In genomic region chr12:52029686-52030085, GRCh38 we compare ENCODE assay signal across 9 cellular contexts. TPM values are rescaled to one million over a fixed set of nuclear protein-coding genes. Genes with fewer than 3 reads are reported as not detected.
DNase-seq lines count a peak whose midpoint lies in the region; ATAC-seq, FAIRE-seq and TF ChIP-seq lines count a peak whose summit lies in the region.
"Had no signal": no experiment of that assay in that cellular context is flagged by ENCODE, and none has a peak within 500 bp of the region (broad histone marks: within the 10 kb centered on the region; RNA-seq: fewer than 3 reads in every experiment).

No MANE protein-coding gene starts in this region.

- in situ Hi-C loops in HepG2 (cut with HindIII; ENCODE audit: extremely low pct_ligation_motif_present, low pct_unique_long_range_greater_than_20kb) = loop anchor here (5.0 kb wide), 2 partner anchors 53 to 93 kb away; no protein-coding TSS in a partner anchor

- no peak overlapping the region for H3K4me2 ChIP-seq in HepG2 (ENCODE audit: low read depth, low read length)

- no peak overlapping the region for H2AFZ ChIP-seq in HepG2 (ENCODE audit: low read length)

- TF ChIP-seq RAD21 in HepG2 (CRISPR knock-in tag; IDR thresholded peaks at IDR 0.05) = no peak

- TF ChIP-seq EP300 in HepG2 (IDR thresholded peaks at IDR 0.05; ENCODE audit: low read depth in 2 of 2, low read length in 2 of 2) (no peak), HepG2 (CRISPR knock-in tag; IDR thresholded peaks at IDR 0.05; ENCODE audit: borderline replicate concordance) (no peak)

- BruUV-seq in HepG2 (replicated peaks; lab: Mats Ljungman, UMichigan) = no TSS peak

- ATAC-seq in HepG2 = no peak
- ATAC-seq in right lobe of liver = no peak

- DNase-seq in HepG2 (ENCODE audit: low spot score) (no peak), right lobe of liver (no peak), NCI-H82 treated with DMSO at 0.1 percent for 48 hours (lab: John Stamatoyannopoulos, UW; ENCODE audit: unreplicated experiment) (peak; percentile 62), glomerular visceral epithelial cell (ENCODE audit: extremely low spot score) (peak; percentile 31), RWPE1 (ENCODE audit: low spot score) (no peak), foreskin melanocyte (no peak), HK-2 (ENCODE audit: unreplicated experiment) (no peak)
- DNase-seq in activated naive CD4-positive, alpha-beta T cell (lab: John Stamatoyannopoulos, UW) = no peak
- DNase-seq: stimulated activated CD4-positive, alpha-beta T cell treated with anti-CD3 and anti-CD28 coated beads, Interleukin-2, amount 100 ng/mL, for 48 hours had no signal

- H3K9me3 ChIP-seq in HepG2 (ENCODE audit: low read length) (no peaks in the 10 kb centered on the region), right lobe of liver (no peaks in the 10 kb centered on the region)

- no peak overlapping the region for H3K27ac ChIP-seq in HepG2 (ENCODE audit: extremely low read length, insufficient read depth, low read length)
- no peak overlapping the region for H3K27ac ChIP-seq in right lobe of liver
- no peak overlapping the region for H3K27ac ChIP-seq in RWPE1

- no peak for TF ChIP-seq POLR2A in HepG2 (IDR thresholded peaks at IDR 0.05; ENCODE audit: insufficient read depth in 1 of 2, low read depth in 2 of 2, low read length in 2 of 2)
- TF ChIP-seq POLR2A in right lobe of liver (IDR thresholded peaks at IDR 0.05) = no peak

- no peaks in the 10 kb centered on the region for H4K20me1 ChIP-seq in HepG2 (ENCODE audit: insufficient read depth, low read length)

- H3K4me3 ChIP-seq in HepG2 (replicated peaks in 1 of 3; ENCODE audit: insufficient read depth in 1 of 3, low read depth in 2 of 3, low read length in 3 of 3) (no peak overlapping the region), right lobe of liver (no peak overlapping the region)

- 71% methylated on average over 1 of the region's 4 CpGs for WGBS in HepG2 (ENCODE audit: low lambda C conversion rate)
- WGBS in right lobe of liver (ENCODE audit: insufficient coverage, low coverage, low lambda C conversion rate, missing lambda C conversion rate) = 66% methylated on average over 4 of the region's 4 CpGs

- intact Hi-C loops in HepG2 (cut with micrococcal nuclease; ENCODE audit: unreplicated experiment) (no loop called here), right lobe of liver (cut with DNase I) (loop anchor here (5.0 kb wide), 2 partner anchors 48 to 53 kb away; partner anchors contain the start of gene SMIM41 (in 1 of the 2))

- H3K79me2 ChIP-seq in HepG2 (ENCODE audit: insufficient read depth, low read length) = no peaks in the 10 kb centered on the region

- no peak for TF ChIP-seq CTCF in HepG2 (CRISPR knock-in tag; IDR thresholded peaks at IDR 0.05)
- no peak for TF ChIP-seq CTCF in right lobe of liver (IDR thresholded peaks at IDR 0.05)
- no peak for TF ChIP-seq CTCF in RWPE1 (conservative IDR thresholded peaks at IDR 0.05; ENCODE audit: low read depth)

- no peak for FAIRE-seq in HepG2 (lab: Jason Lieb, UNC)

- H3K4me1 ChIP-seq in HepG2 (ENCODE audit: insufficient read depth, low read length) (peaks cover 37% of the 10 kb centered on the region), right lobe of liver (peaks cover 0 to 21% (median 0%) of the 10 kb centered on the region in 4 donors)

- H3K36me3 ChIP-seq in HepG2 (replicated peaks in 1 of 2; ENCODE audit: control insufficient read depth in 1 of 2, insufficient read depth in 2 of 2, low read length in 2 of 2) = no peaks in the 10 kb centered on the region
- no peaks in the 10 kb centered on the region for H3K36me3 ChIP-seq in right lobe of liver

- POLR2A ChIA-PET in HepG2 (lab: Yijun Ruan, JAX) (interaction anchor here (1.5 kb wide), 1 partner anchor 21 kb away, joined by 5 read pairs; the partner anchor contains the start of gene NR4A1), RWPE1 (lab: Yijun Ruan, JAX; ENCODE audit: low non-redundant PET) (no interaction called here)

- no peak overlapping the region for H3K9ac ChIP-seq in HepG2 (ENCODE audit: insufficient read depth, low read depth, low read length)

- CTCF ChIA-PET in HepG2 (lab: Yijun Ruan, JAX; ENCODE audit: low intra/inter-chr PET ratio, low total read pairs) = interaction anchor here (1.1 kb wide), 1 partner anchor 13 kb away, joined by 3 read pairs; no protein-coding TSS in a partner anchor
- CTCF ChIA-PET in RWPE1 (lab: Yijun Ruan, JAX) = interaction anchor here (0.6 to 0.7 kb wide), 2 partner anchors 24 to 38 kb away, joined by 3 read pairs; no protein-coding TSS in a partner anchor

- peaks cover 0 to 18% of the 10 kb centered on the region in 2 experiments; a peak in 4 of 5 replicates for H3K27me3 ChIP-seq in HepG2 (ENCODE audit: control insufficient read depth in 1 of 2, insufficient read depth in 2 of 2, low read length in 2 of 2)
- H3K27me3 ChIP-seq in right lobe of liver = no peaks in the 10 kb centered on the region

RNA-seq across cellular contexts. Expression of gene NR4A1, which starts 21.6 kb away (rescaled TPM):
- total RNA-seq in HepG2 (2016; rRNA removed; fragmentation: Illumina TruSeq; extraction: Trizol) = 4.6 and 5.7 TPM in 2 replicates
- total RNA-seq in HepG2 (2016; cell fraction: cytosol; rRNA removed; fragmentation: Illumina TruSeq; extraction: Trizol; ENCODE audit: low read depth) = 8.4 and 9.3 TPM in 2 replicates
- total RNA-seq in HepG2 (2016; cell fraction: insoluble cytoplasmic fraction; rRNA removed; fragmentation: Illumina TruSeq; extraction: Trizol) = 3.8 and 7.6 TPM in 2 replicates
- 5.8 and 6.3 TPM in 2 replicates for total RNA-seq in HepG2 (2016; cell fraction: membrane; rRNA removed; fragmentation: Illumina TruSeq; extraction: Trizol)
- total RNA-seq in HepG2 (2016; cell fraction: nucleus; rRNA removed; fragmentation: Illumina TruSeq; extraction: Trizol) = 8.9 and 10.0 TPM in 2 replicates
- 15.2 and 16.5 TPM in 2 replicates for polyA plus RNA-seq in HepG2 (2011; rRNA removed)
- polyA plus RNA-seq in HepG2 (2011; cell fraction: cytosol; rRNA removed) = 7.6 and 13.1 TPM in 2 replicates
- 26.2 and 46.7 TPM in 2 replicates for polyA plus RNA-seq in HepG2 (2011; cell fraction: nucleus; rRNA removed)
- 6.4 and 16.5 TPM in 2 replicates for polyA plus RNA-seq in HepG2 (2012)
- 1.6 and 1.7 TPM in 2 replicates for polyA plus RNA-seq in HepG2 (2016; cell fraction: cytosol; fragmentation: Illumina TruSeq; extraction: Trizol; ENCODE audit: low read depth)
- 5.3 and 8.6 TPM in 2 replicates for polyA plus RNA-seq in HepG2 (2016; cell fraction: insoluble cytoplasmic fraction; fragmentation: Illumina TruSeq; extraction: Trizol; ENCODE audit: low read depth)
- polyA plus RNA-seq in HepG2 (2016; cell fraction: membrane; fragmentation: Illumina TruSeq; extraction: Trizol; ENCODE audit: low read depth) = 3.4 and 3.9 TPM in 2 replicates
- 22.7 TPM in 2 replicates for polyA plus RNA-seq in HepG2 (2016; cell fraction: nucleus; fragmentation: Illumina TruSeq; extraction: Trizol; ENCODE audit: insufficient read depth, low read depth)
- 28.6 and 56.6 TPM in 2 replicates for polyA minus RNA-seq in HepG2 (2011; rRNA and poly(A)+ RNA removed; ENCODE audit: low replicate concordance)
- polyA minus RNA-seq in HepG2 (2011; cell fraction: cytosol; rRNA and poly(A)+ RNA removed) = 10.8 and 14.1 TPM in 2 replicates
- 11.8 and 13.0 TPM in 2 replicates for polyA minus RNA-seq in HepG2 (2011; cell fraction: nucleus; rRNA and poly(A)+ RNA removed)
- total RNA-seq in right lobe of liver = 1 to 10 TPM; 5.0 to 8.8 (median 7.7) TPM

RNA-seq across cellular contexts. Expression of gene TAMALIN, which starts 22.9 kb away (rescaled TPM):
- total RNA-seq in HepG2 (2016; rRNA removed; fragmentation: Illumina TruSeq; extraction: Trizol) = 7.2 and 10.9 TPM in 2 replicates
- total RNA-seq in HepG2 (2016; cell fraction: cytosol; rRNA removed; fragmentation: Illumina TruSeq; extraction: Trizol; ENCODE audit: low read depth) = 3.8 and 3.9 TPM in 2 replicates
- total RNA-seq in HepG2 (2016; cell fraction: insoluble cytoplasmic fraction; rRNA removed; fragmentation: Illumina TruSeq; extraction: Trizol) = 5.9 and 12.2 TPM in 2 replicates
- total RNA-seq in HepG2 (2016; cell fraction: membrane; rRNA removed; fragmentation: Illumina TruSeq; extraction: Trizol) = 6.3 and 7.1 TPM in 2 replicates
- total RNA-seq in HepG2 (2016; cell fraction: nucleus; rRNA removed; fragmentation: Illumina TruSeq; extraction: Trizol) = 8.6 and 10.4 TPM in 2 replicates
- 2.9 and 4.5 TPM in 2 replicates for polyA plus RNA-seq in HepG2 (2011; rRNA removed)
- 3.7 and 3.8 TPM in 2 replicates for polyA plus RNA-seq in HepG2 (2011; cell fraction: cytosol; rRNA removed)
- polyA plus RNA-seq in HepG2 (2011; cell fraction: nucleus; rRNA removed) = 7.5 and 12.9 TPM in 2 replicates
- polyA plus RNA-seq in HepG2 (2012) = 3.6 and 4.0 TPM in 2 replicates
- 0.84 and 1.5 TPM in 2 replicates for polyA plus RNA-seq in HepG2 (2016; cell fraction: cytosol; fragmentation: Illumina TruSeq; extraction: Trizol; ENCODE audit: low read depth)
- 5.5 TPM in 2 replicates for polyA plus RNA-seq in HepG2 (2016; cell fraction: insoluble cytoplasmic fraction; fragmentation: Illumina TruSeq; extraction: Trizol; ENCODE audit: low read depth)
- 2.0 and 2.7 TPM in 2 replicates for polyA plus RNA-seq in HepG2 (2016; cell fraction: membrane; fragmentation: Illumina TruSeq; extraction: Trizol; ENCODE audit: low read depth)
- polyA plus RNA-seq in HepG2 (2016; cell fraction: nucleus; fragmentation: Illumina TruSeq; extraction: Trizol; ENCODE audit: insufficient read depth, low read depth) = 17.1 and 20.1 TPM in 2 replicates
- 0.21 and 6.7 TPM in 2 replicates for polyA minus RNA-seq in HepG2 (2011; rRNA and poly(A)+ RNA removed; ENCODE audit: low replicate concordance)
- polyA minus RNA-seq in HepG2 (2011; cell fraction: cytosol; rRNA and poly(A)+ RNA removed) = 1.3 and 2.7 TPM in 2 replicates
- 4.9 and 8.2 TPM in 2 replicates for polyA minus RNA-seq in HepG2 (2011; cell fraction: nucleus; rRNA and poly(A)+ RNA removed)
- total RNA-seq in right lobe of liver = 1 to 10 TPM; 2.9 to 6.5 (median 3.9) TPM

RNA-seq across cellular contexts. Expression of gene ATG101, which starts 40.1 kb away (rescaled TPM):
- total RNA-seq in HepG2 (2016; rRNA removed; fragmentation: Illumina TruSeq; extraction: Trizol) = 66.7 and 67.7 TPM in 2 replicates
- total RNA-seq in HepG2 (2016; cell fraction: cytosol; rRNA removed; fragmentation: Illumina TruSeq; extraction: Trizol; ENCODE audit: low read depth) = 24.9 and 31.4 TPM in 2 replicates
- 67.1 and 68.7 TPM in 2 replicates for total RNA-seq in HepG2 (2016; cell fraction: insoluble cytoplasmic fraction; rRNA removed; fragmentation: Illumina TruSeq; extraction: Trizol)
- total RNA-seq in HepG2 (2016; cell fraction: membrane; rRNA removed; fragmentation: Illumina TruSeq; extraction: Trizol) = 38.8 and 52.9 TPM in 2 replicates
- total RNA-seq in HepG2 (2016; cell fraction: nucleus; rRNA removed; fragmentation: Illumina TruSeq; extraction: Trizol) = 31.7 and 32.7 TPM in 2 replicates
- polyA plus RNA-seq in HepG2 (2011; rRNA removed) = 58.2 and 60.2 TPM in 2 replicates
- 84.5 and 95.4 TPM in 2 replicates for polyA plus RNA-seq in HepG2 (2011; cell fraction: cytosol; rRNA removed)
- 55.3 and 57.9 TPM in 2 replicates for polyA plus RNA-seq in HepG2 (2011; cell fraction: nucleus; rRNA removed)
- polyA plus RNA-seq in HepG2 (2012) = 27.2 and 33.1 TPM in 2 replicates
- polyA plus RNA-seq in HepG2 (2016; cell fraction: cytosol; fragmentation: Illumina TruSeq; extraction: Trizol; ENCODE audit: low read depth) = 16.9 and 28.4 TPM in 2 replicates
- polyA plus RNA-seq in HepG2 (2016; cell fraction: insoluble cytoplasmic fraction; fragmentation: Illumina TruSeq; extraction: Trizol; ENCODE audit: low read depth) = 57.3 and 61.7 TPM in 2 replicates
- 24.0 and 35.4 TPM in 2 replicates for polyA plus RNA-seq in HepG2 (2016; cell fraction: membrane; fragmentation: Illumina TruSeq; extraction: Trizol; ENCODE audit: low read depth)
- polyA plus RNA-seq in HepG2 (2016; cell fraction: nucleus; fragmentation: Illumina TruSeq; extraction: Trizol; ENCODE audit: insufficient read depth, low read depth) = 51.5 and 54.0 TPM in 2 replicates
- polyA minus RNA-seq in HepG2 (2011; rRNA and poly(A)+ RNA removed; ENCODE audit: low replicate concordance) = 106 and 147 TPM in 2 replicates
- polyA minus RNA-seq in HepG2 (2011; cell fraction: cytosol; rRNA and poly(A)+ RNA removed) = 15.6 and 16.2 TPM in 2 replicates
- 12.8 and 16.7 TPM in 2 replicates for polyA minus RNA-seq in HepG2 (2011; cell fraction: nucleus; rRNA and poly(A)+ RNA removed)
- 10 to 100 TPM; 17.4 to 29.7 (median 21.0) TPM for total RNA-seq in right lobe of liver

RNA-seq across cellular contexts. Expression of gene SMIM41, which starts 49.8 kb away (rescaled TPM):
- total RNA-seq in HepG2 (2016; rRNA removed; fragmentation: Illumina TruSeq; extraction: Trizol) (not detected in 2 replicates), right lobe of liver (not detected)
- not detected in 2 replicates for total RNA-seq in HepG2 (2016; cell fraction: cytosol; rRNA removed; fragmentation: Illumina TruSeq; extraction: Trizol; ENCODE audit: low read depth)
- not detected in 2 replicates for total RNA-seq in HepG2 (2016; cell fraction: insoluble cytoplasmic fraction; rRNA removed; fragmentation: Illumina TruSeq; extraction: Trizol)
- not detected in 2 replicates for total RNA-seq in HepG2 (2016; cell fraction: membrane; rRNA removed; fragmentation: Illumina TruSeq; extraction: Trizol)
- not detected in 2 replicates for total RNA-seq in HepG2 (2016; cell fraction: nucleus; rRNA removed; fragmentation: Illumina TruSeq; extraction: Trizol)
- polyA plus RNA-seq in HepG2 (2011; rRNA removed) = 0.07 TPM in 1 of 2 replicates, not detected in the other
- not detected in 2 replicates for polyA plus RNA-seq in HepG2 (2011; cell fraction: cytosol; rRNA removed)
- not detected in 2 replicates for polyA plus RNA-seq in HepG2 (2011; cell fraction: nucleus; rRNA removed)
- not detected in 2 replicates for polyA plus RNA-seq in HepG2 (2012)
- polyA plus RNA-seq in HepG2 (2016; cell fraction: cytosol; fragmentation: Illumina TruSeq; extraction: Trizol; ENCODE audit: low read depth) = not detected in 2 replicates
- not detected in 2 replicates for polyA plus RNA-seq in HepG2 (2016; cell fraction: insoluble cytoplasmic fraction; fragmentation: Illumina TruSeq; extraction: Trizol; ENCODE audit: low read depth)
- not detected in 2 replicates for polyA plus RNA-seq in HepG2 (2016; cell fraction: membrane; fragmentation: Illumina TruSeq; extraction: Trizol; ENCODE audit: low read depth)
- polyA plus RNA-seq in HepG2 (2016; cell fraction: nucleus; fragmentation: Illumina TruSeq; extraction: Trizol; ENCODE audit: insufficient read depth, low read depth) = not detected in 2 replicates
- polyA minus RNA-seq in HepG2 (2011; rRNA and poly(A)+ RNA removed; ENCODE audit: low replicate concordance) = not detected in 2 replicates
- not detected in 2 replicates for polyA minus RNA-seq in HepG2 (2011; cell fraction: cytosol; rRNA and poly(A)+ RNA removed)
- polyA minus RNA-seq in HepG2 (2011; cell fraction: nucleus; rRNA and poly(A)+ RNA removed) = 0.39 TPM in 1 of 2 replicates, not detected in the other

Comparison
In these comparisons a context has a peak if more than half of its experiments do, and no peak if none do; other contexts are left out.
1. DNase-seq: peak in NCI-H82 treated with DMSO at 0.1 percent for 48 hours (single experiment) and glomerular visceral epithelial cell (single experiment); none in HepG2 (single experiment), right lobe of liver (0 of 3), RWPE1 (single experiment), foreskin melanocyte (single experiment), activated naive CD4-positive, alpha-beta T cell (0 of 4) and HK-2 (single experiment).